In genomic region chr11:82731691-82732277, GRCh38 we compare ENCODE assay signal across 12 cellular contexts. TPM values are rescaled to one million over a fixed set of nuclear protein-coding genes. Genes with fewer than 3 reads are reported as not detected.
DNase-seq lines count a peak whose midpoint lies in the region; ATAC-seq and TF ChIP-seq lines count a peak whose summit lies in the region.
"Had no signal": no experiment of that assay in that cellular context is flagged by ENCODE, and none has a peak within 500 bp of the region (broad histone marks: within the 10 kb centered on the region; RNA-seq: fewer than 3 reads in every experiment).

No MANE protein-coding gene starts in this region.

- in situ Hi-C loops in GM13976 (cut with MboI; ENCODE audit: low sequenced_read_pairs, unreplicated experiment) = no loop called here

- no peaks in the 10 kb centered on the region for H3K9me3 ChIP-seq in CD4-positive, alpha-beta T cell (ENCODE audit: control insufficient read depth, low read length)
- H3K9me3 ChIP-seq: ascending aorta, transverse colon had no signal

- H3K27me3 Mint-ChIP-seq in CD4-positive, alpha-beta T cell = peaks cover 81% of the 10 kb centered on the region
- H3K27me3 Mint-ChIP-seq in chondrocyte (ENCODE audit: low read depth) (peaks cover 52% of the 10 kb centered on the region), naive B cell (peaks cover 72 to 82% (median 80%) of the 10 kb centered on the region in 3 donors)

- peak overlapping the region; percentile 72 for H3K4me3 Mint-ChIP-seq in CD4-positive, alpha-beta T cell
- peak overlapping the region; percentile 13 for H3K4me3 Mint-ChIP-seq in chondrocyte (ENCODE audit: unreplicated experiment)
- peak overlapping the region; percentile 15 to 85 (median 67) for H3K4me3 Mint-ChIP-seq in naive B cell

- H3K27ac ChIP-seq in CD4-positive, alpha-beta T cell (ENCODE audit: low read depth, low read length) = no peak overlapping the region

- CTCF ChIA-PET in CD4-positive, alpha-beta T cell (lab: Charles Lee) = no interaction called here

- no peak for DNase-seq in CD4-positive, alpha-beta T cell
- DNase-seq in GM13976 (ENCODE audit: low spot score) = peak; percentile 26
- no peak for DNase-seq in chondrocyte (ENCODE audit: low spot score)
- no peak for DNase-seq in naive B cell
- DNase-seq in HT-29 (ENCODE audit: low spot score) = no peak
- DNase-seq: MV-4-11, transverse colon had no signal

- no peak for ATAC-seq in CD4-positive, alpha-beta T cell (ENCODE audit: poor library complexity)
- ATAC-seq in naive B cell (ENCODE audit: low read depth in 2 of 2) = no peak
- ATAC-seq in HG03442 (IDR thresholded peaks at IDR 0.05; ENCODE audit: unreplicated experiment) = no peak
- no peak for ATAC-seq in GM18502 (IDR thresholded peaks at IDR 0.05; ENCODE audit: poor library complexity, unreplicated experiment)
- ATAC-seq in GM18511 (IDR thresholded peaks at IDR 0.05; ENCODE audit: unreplicated experiment) = no peak

- TF ChIP-seq CTCF in CD4-positive, alpha-beta T cell (IDR thresholded peaks at IDR 0.05) = no peak
- no peak for TF ChIP-seq CTCF in GM13976 (IDR thresholded peaks at IDR 0.05; ENCODE audit: borderline replicate concordance, control extremely low read depth, extremely low read depth, insufficient read depth, missing control alignments)
- no peak for TF ChIP-seq CTCF in chondrocyte (IDR thresholded peaks at IDR 0.05)

- intact Hi-C loops in CD4-positive, alpha-beta T cell (cut with DNase I, micrococcal nuclease) = no loop called here

- H3K9me3 Mint-ChIP-seq in CD4-positive, alpha-beta T cell = no peaks in the 10 kb centered on the region
- H3K9me3 Mint-ChIP-seq in chondrocyte (ENCODE audit: low read depth) (no peaks in the 10 kb centered on the region), naive B cell (peaks cover 0 to 13% (median 2%) of the 10 kb centered on the region in 7 donors)

- POLR2A ChIA-PET in CD4-positive, alpha-beta T cell (lab: Charles Lee) = interaction anchor here (0.6 kb wide), 1 partner anchor 232 kb away, joined by 3 read pairs; no protein-coding TSS in a partner anchor

- no peaks in the 10 kb centered on the region for H3K36me3 Mint-ChIP-seq in CD4-positive, alpha-beta T cell (ENCODE audit: low read depth)
- H3K36me3 Mint-ChIP-seq in chondrocyte (ENCODE audit: low read depth) (no peaks in the 10 kb centered on the region), naive B cell (no peaks in the 10 kb centered on the region)

- peaks cover 47% of the 10 kb centered on the region for H3K27me3 ChIP-seq in CD4-positive, alpha-beta T cell (ENCODE audit: control insufficient read depth, insufficient read depth, low read length)
- H3K27me3 ChIP-seq: ascending aorta had no signal

- H3K4me1 Mint-ChIP-seq in CD4-positive, alpha-beta T cell (ENCODE audit: low read depth) = peaks cover 26% of the 10 kb centered on the region
- H3K4me1 Mint-ChIP-seq in chondrocyte (ENCODE audit: low read depth) = peaks cover 3% of the 10 kb centered on the region
- H3K4me1 Mint-ChIP-seq in naive B cell = peaks cover 11 to 17% (median 15%) of the 10 kb centered on the region in 3 donors

- no peak overlapping the region for H3K27ac Mint-ChIP-seq in CD4-positive, alpha-beta T cell
- H3K27ac Mint-ChIP-seq in chondrocyte (ENCODE audit: unreplicated experiment) (no peak overlapping the region), naive B cell (peak overlapping the region in 1 of 6 donors; percentile 45)

RNA-seq across cellular contexts. Expression of gene FAM181B, which starts 1.9 kb away (rescaled TPM):
- under 1 TPM; 0.08 to 0.11 TPM for total RNA-seq in CD4-positive, alpha-beta T cell
- 0.35 to 0.65 TPM (median 0.46 TPM) in 3 replicates for total RNA-seq in chondrocyte
- not detected for polyA plus RNA-seq in naive B cell (ENCODE audit: low read depth in 6 of 6)
- total RNA-seq in HT-29 (2014; rRNA removed; shearing (Covaris generic)) = not detected in 2 replicates
- total RNA-seq: ascending aorta had no signal
- polyA plus RNA-seq: BJ had no signal

Comparison
In these comparisons a context has a peak if more than half of its experiments do, and no peak if none do; other contexts are left out.
1. H3K4me3 Mint-ChIP-seq: peak in every context shown above with its lines; median percentile 72 in CD4-positive, alpha-beta T cell; 67 in naive B cell; 13 in chondrocyte.